In genomic region chr10:10623958-10624590, GRCh38 we compare ENCODE assay signal across 26 cellular contexts.
DNase-seq lines count a peak whose midpoint lies in the region; FAIRE-seq and TF ChIP-seq lines count a peak whose summit lies in the region.
"Had no signal": no experiment of that assay in that cellular context is flagged by ENCODE, and none has a peak within 500 bp of the region (broad histone marks: within the 10 kb centered on the region; RNA-seq: fewer than 3 reads in every experiment).

No MANE protein-coding gene starts in this region.

- intact Hi-C loops in left ventricle myocardium inferior (cut with micrococcal nuclease): no loop called here
- intact Hi-C loops in activated T-helper 2 cell treated with anti-CD3 and anti-CD28 coated beads, Interferon-gamma antibody, Interleukin-2, Interleukin-4, amounts not matched to agents 10 μg/mL and 5 μg/mL and 100 μg/mL, durations not matched to agents 14 hours and 24 hours and 36 hours (cut with micrococcal nuclease): no loop called here

- H3K9me3 Mint-ChIP-seq in activated T-helper 2 cell treated with anti-CD3 and anti-CD28 coated beads, Interferon-gamma antibody, Interleukin-2, Interleukin-4, amounts not matched to agents 10 μg/mL and 5 μg/mL and 100 μg/mL, durations not matched to agents 14 hours and 24 hours and 36 hours: no peaks in the 10 kb centered on the region
- H3K9me3 Mint-ChIP-seq: activated CD8-positive, alpha-beta T cell treated with anti-CD3 and anti-CD28 coated beads for 36 hours; activated naive CD4-positive, alpha-beta T cell treated with anti-CD3 and anti-CD28 coated beads, Interleukin-2, amount 50 U/mL, for 72 hours had no signal

- H3K4me1 ChIP-seq in left ventricle myocardium inferior: peaks cover 50% of the 10 kb centered on the region
- H3K4me1 ChIP-seq: ascending aorta, psoas muscle, stomach, transverse colon had no signal

- DNase-seq in SK-N-DZ (ENCODE audit: low spot score) (peak; percentile 29), caudate nucleus (lab: John Stamatoyannopoulos, UW) (no peak), left ventricle myocardium inferior (no peak), urothelium cell line (ENCODE audit: low spot score) (no peak), AG08395 (ENCODE audit: low spot score) (no peak)
- no peak for DNase-seq in activated T-helper 2 cell treated with anti-CD3 and anti-CD28 coated beads, Interferon-gamma antibody, Interleukin-2, Interleukin-4, amounts not matched to agents 10 μg/mL and 5 μg/mL and 100 μg/mL, durations not matched to agents 14 hours and 24 hours and 36 hours (ENCODE audit: low spot score)
- DNase-seq: activated CD8-positive, alpha-beta T cell treated with anti-CD3 and anti-CD28 coated beads for 36 hours; C1 segment of cervical spinal cord; COR-L47; HCEC 1CT; naive B cell; NCI-H1105 treated with DMSO at 0.1 percent for 48 hours; NCI-H2029; NCI-H774; nucleus accumbens; psoas muscle; small intestine; stimulated activated CD8-positive, alpha-beta memory T cell treated with anti-CD3 and anti-CD28 coated beads, Interleukin-4, amount 100 ng/mL, for 48 hours; stomach; transverse colon had no signal

- H3K9me3 ChIP-seq in left ventricle myocardium inferior (replicated peaks): no peaks in the 10 kb centered on the region
- H3K9me3 ChIP-seq: ascending aorta, psoas muscle, stomach, transverse colon had no signal

- H3K27ac ChIP-seq in caudate nucleus (ENCODE audit: low read depth, low read length) (peak overlapping the region; percentile 49), left ventricle myocardium inferior (replicated peaks) (peak overlapping the region; percentile 84), temporal lobe (ENCODE audit: low read depth, low read length) (peak overlapping the region; percentile 45)
- H3K27ac ChIP-seq: ascending aorta, hepatocyte, psoas muscle, stomach, transverse colon had no signal

- H3K27me3 ChIP-seq in left ventricle myocardium inferior (ENCODE audit: low read depth): no peaks in the 10 kb centered on the region
- H3K27me3 ChIP-seq: ascending aorta, hepatocyte, stomach, transverse colon had no signal

- no peaks in the 10 kb centered on the region for H3K27me3 Mint-ChIP-seq in activated T-helper 2 cell treated with anti-CD3 and anti-CD28 coated beads, Interferon-gamma antibody, Interleukin-2, Interleukin-4, amounts not matched to agents 10 μg/mL and 5 μg/mL and 100 μg/mL, durations not matched to agents 14 hours and 24 hours and 36 hours (ENCODE audit: low read depth)
- H3K27me3 Mint-ChIP-seq: activated CD8-positive, alpha-beta T cell treated with anti-CD3 and anti-CD28 coated beads for 36 hours; naive B cell had no signal

- no peaks in the 10 kb centered on the region for H3K36me3 ChIP-seq in left ventricle myocardium inferior
- H3K36me3 ChIP-seq: ascending aorta, stomach, transverse colon had no signal

- no peak overlapping the region for H3K4me3 Mint-ChIP-seq in activated T-helper 2 cell treated with anti-CD3 and anti-CD28 coated beads, Interferon-gamma antibody, Interleukin-2, Interleukin-4, amounts not matched to agents 10 μg/mL and 5 μg/mL and 100 μg/mL, durations not matched to agents 14 hours and 24 hours and 36 hours (ENCODE audit: low read depth)
- H3K4me3 Mint-ChIP-seq: activated CD8-positive, alpha-beta T cell treated with anti-CD3 and anti-CD28 coated beads for 36 hours had no signal

- no peaks in the 10 kb centered on the region for H3K4me1 Mint-ChIP-seq in activated T-helper 2 cell treated with anti-CD3 and anti-CD28 coated beads, Interferon-gamma antibody, Interleukin-2, Interleukin-4, amounts not matched to agents 10 μg/mL and 5 μg/mL and 100 μg/mL, durations not matched to agents 14 hours and 24 hours and 36 hours (ENCODE audit: low read depth)
- H3K4me1 Mint-ChIP-seq: naive B cell had no signal

- no peak for TF ChIP-seq CTCF in left ventricle myocardium inferior (IDR thresholded peaks at IDR 0.05; ENCODE audit: borderline replicate concordance)

- no peaks in the 10 kb centered on the region for H3K36me3 Mint-ChIP-seq in activated T-helper 2 cell treated with anti-CD3 and anti-CD28 coated beads, Interferon-gamma antibody, Interleukin-2, Interleukin-4, amounts not matched to agents 10 μg/mL and 5 μg/mL and 100 μg/mL, durations not matched to agents 14 hours and 24 hours and 36 hours (ENCODE audit: low read depth)
- H3K36me3 Mint-ChIP-seq: activated naive CD4-positive, alpha-beta T cell treated with anti-CD3 and anti-CD28 coated beads, Interleukin-2, amount 50 U/mL, for 72 hours; naive B cell had no signal

- no peak overlapping the region for H3K4me3 ChIP-seq in left ventricle myocardium inferior
- H3K4me3 ChIP-seq: ascending aorta, hepatocyte, psoas muscle, stomach, transverse colon had no signal

- no peak for FAIRE-seq in urothelium cell line (lab: Jason Lieb, UNC)
- FAIRE-seq: GM18507, small intestine, TTC549 had no signal

- no peak overlapping the region for H3K27ac Mint-ChIP-seq in activated T-helper 2 cell treated with anti-CD3 and anti-CD28 coated beads, Interferon-gamma antibody, Interleukin-2, Interleukin-4, amounts not matched to agents 10 μg/mL and 5 μg/mL and 100 μg/mL, durations not matched to agents 14 hours and 24 hours and 36 hours
- H3K27ac Mint-ChIP-seq: activated CD8-positive, alpha-beta T cell treated with anti-CD3 and anti-CD28 coated beads for 36 hours; activated naive CD4-positive, alpha-beta T cell treated with anti-CD3 and anti-CD28 coated beads, Interleukin-2, amount 50 U/mL, for 72 hours had no signal
